Comparison of ENCODE assay signal across 18 cellular contexts in genomic region chr12:109553929-109554500, GRCh38. TPM values are rescaled to one million over a fixed set of nuclear protein-coding genes. Genes with fewer than 3 reads are reported as not detected.
DNase-seq lines count a peak whose midpoint lies in the region; ATAC-seq and TF ChIP-seq lines count a peak whose summit lies in the region.
"Had no signal": no experiment of that assay in that cellular context is flagged by ENCODE, and none has a peak within 500 bp of the region (broad histone marks: within the 10 kb centered on the region; RNA-seq: fewer than 3 reads in every experiment).

No MANE protein-coding gene starts in this region.

- H3K9ac ChIP-seq in PC-3 (ENCODE audit: low read length) = no peak overlapping the region

- in situ Hi-C loops in G401 (cut with HindIII; ENCODE audit: low sequenced_read_pairs) = no loop called here

- TF ChIP-seq CTCF in PC-3 (conservative IDR thresholded peaks at IDR 0.05; ENCODE audit: low read depth, low read length) (no peak), Peyer's patch (IDR thresholded peaks at IDR 0.05) (no peak)

- no peak overlapping the region for H3K4me3 ChIP-seq in PC-3 (ENCODE audit: low read length)
- no peak overlapping the region for H3K4me3 ChIP-seq in Peyer's patch
- H3K4me3 ChIP-seq: PC-9 had no signal

- no peaks in the 10 kb centered on the region for H3K79me2 ChIP-seq in PC-3 (ENCODE audit: low read length)

- no peak for ATAC-seq in Right ventricle myocardium inferior
- ATAC-seq in PC-3 = no peak
- no peak for ATAC-seq in HG03159 (IDR thresholded peaks at IDR 0.05; ENCODE audit: unreplicated experiment)
- no peak for ATAC-seq in GM21526 (IDR thresholded peaks at IDR 0.05; ENCODE audit: low FRiP score, unreplicated experiment)

- peaks cover 9% of the 10 kb centered on the region; the same call in 1 of the 2 replicates for H3K4me1 ChIP-seq in PC-3 (ENCODE audit: insufficient read depth, low read length)
- peaks cover 0 to 11% (median 2%) of the 10 kb centered on the region in 4 donors for H3K4me1 ChIP-seq in Peyer's patch

- H3K27me3 ChIP-seq in PC-3 (ENCODE audit: low read length) (no peaks in the 10 kb centered on the region), Peyer's patch (no peaks in the 10 kb centered on the region)

- no peak overlapping the region for H3K27ac ChIP-seq in PC-3 (ENCODE audit: low read length)
- no peak overlapping the region for H3K27ac ChIP-seq in Peyer's patch
- H3K27ac ChIP-seq: PC-9 had no signal

- H2AFZ ChIP-seq in PC-3 (ENCODE audit: low read length) = no peak overlapping the region
- H2AFZ ChIP-seq: PC-9 had no signal

- intact Hi-C loops in Right ventricle myocardium inferior (cut with DNase I) = no loop called here
- intact Hi-C loops in cardiac septum (cut with DNase I) = no loop called here
- intact Hi-C loops in PC-3 (cut with micrococcal nuclease) = no loop called here

- H4K20me1 ChIP-seq in PC-3 (ENCODE audit: low read length) = no peaks in the 10 kb centered on the region

- POLR2A ChIA-PET in PC-3 (lab: Charles Lee; ENCODE audit: unreplicated experiment) = no interaction called here

- H3F3A ChIP-seq in PC-3 (ENCODE audit: low read length, unreplicated experiment) = no peaks in the 10 kb centered on the region

- CTCF ChIA-PET in PC-3 (lab: Charles Lee) = no interaction called here

- H3K9me2 ChIP-seq in PC-3 (replicated peaks; ENCODE audit: low read length) = no peaks in the 10 kb centered on the region

- H3K9me3 ChIP-seq in PC-3 (ENCODE audit: low read length) (no peaks in the 10 kb centered on the region), Peyer's patch (no peaks in the 10 kb centered on the region)

- no peak overlapping the region for H3K4me2 ChIP-seq in PC-3 (ENCODE audit: low read length)
- H3K4me2 ChIP-seq: PC-9 had no signal

- DNase-seq in Right ventricle myocardium inferior (ENCODE audit: missing footprints) (peak; percentile 13), cardiac septum (ENCODE audit: low spot score) (no peak), PC-3 (no peak), globus pallidus (ENCODE audit: low spot score) (peak; percentile 10), G401 (ENCODE audit: low spot score) (no peak), Peyer's patch (no peak)
- DNase-seq: DMS 273 treated with DMSO at 0.1 percent for 48 hours, DND-41, HCEC 1CT, KBM-7, NCI-H1417 treated with DMSO at 0.1 percent for 48 hours, NCI-H2029 treated with DMSO at 0.1 percent for 48 hours, NCI-H82, Right ventricle myocardium superior, T-helper 9 cell had no signal

- TSS peak; percentile 5 for BruUV-seq in PC-3 (replicated peaks; lab: Mats Ljungman, UMichigan)

- H3K36me3 ChIP-seq in PC-3 (ENCODE audit: low read depth, low read length) (no peaks in the 10 kb centered on the region), Peyer's patch (peaks cover 0 to 8% (median 0%) of the 10 kb centered on the region in 3 donors)

- no peak for TF ChIP-seq POLR2A in Peyer's patch (IDR thresholded peaks at IDR 0.05)

RNA-seq across cellular contexts. Expression of gene MMAB, which starts 19.3 kb away (rescaled TPM):
- total RNA-seq in Right ventricle myocardium inferior = 61.7 TPM
- 41.3 TPM for total RNA-seq in cardiac septum
- 83.0 and 83.5 TPM in 2 replicates for total RNA-seq in PC-3 (2014; rRNA removed)
- total RNA-seq in G401 (2014; rRNA removed; shearing (Covaris generic)) = 44.0 and 50.3 TPM in 2 replicates
- total RNA-seq in Peyer's patch = 10 to 100 TPM; 30.8 to 41.4 (median 32.1) TPM

RNA-seq across cellular contexts. Expression of gene MVK, which starts 19.6 kb away (rescaled TPM):
- total RNA-seq in Right ventricle myocardium inferior (11.8 TPM), cardiac septum (12.4 TPM), PC-3 (2014; rRNA removed) (47.8 and 52.2 TPM in 2 replicates), Peyer's patch (10 to 100 TPM in 3 of 4 donors, 1 to 10 TPM in 1; 3.3 to 66.7 (median 41.6) TPM)
- total RNA-seq in G401 (2014; rRNA removed; shearing (Covaris generic)) = 34.5 and 37.4 TPM in 2 replicates

Comparison
In these comparisons a context has a peak if more than half of its experiments do, and no peak if none do; other contexts are left out.
1. DNase-seq: peak in Right ventricle myocardium inferior (single experiment) and globus pallidus (single experiment); none in cardiac septum (single experiment), PC-3 (single experiment), G401 (single experiment) and Peyer's patch (0 of 3).